ENCODE assay signal across 8 cellular contexts in the genomic region with DNA sequence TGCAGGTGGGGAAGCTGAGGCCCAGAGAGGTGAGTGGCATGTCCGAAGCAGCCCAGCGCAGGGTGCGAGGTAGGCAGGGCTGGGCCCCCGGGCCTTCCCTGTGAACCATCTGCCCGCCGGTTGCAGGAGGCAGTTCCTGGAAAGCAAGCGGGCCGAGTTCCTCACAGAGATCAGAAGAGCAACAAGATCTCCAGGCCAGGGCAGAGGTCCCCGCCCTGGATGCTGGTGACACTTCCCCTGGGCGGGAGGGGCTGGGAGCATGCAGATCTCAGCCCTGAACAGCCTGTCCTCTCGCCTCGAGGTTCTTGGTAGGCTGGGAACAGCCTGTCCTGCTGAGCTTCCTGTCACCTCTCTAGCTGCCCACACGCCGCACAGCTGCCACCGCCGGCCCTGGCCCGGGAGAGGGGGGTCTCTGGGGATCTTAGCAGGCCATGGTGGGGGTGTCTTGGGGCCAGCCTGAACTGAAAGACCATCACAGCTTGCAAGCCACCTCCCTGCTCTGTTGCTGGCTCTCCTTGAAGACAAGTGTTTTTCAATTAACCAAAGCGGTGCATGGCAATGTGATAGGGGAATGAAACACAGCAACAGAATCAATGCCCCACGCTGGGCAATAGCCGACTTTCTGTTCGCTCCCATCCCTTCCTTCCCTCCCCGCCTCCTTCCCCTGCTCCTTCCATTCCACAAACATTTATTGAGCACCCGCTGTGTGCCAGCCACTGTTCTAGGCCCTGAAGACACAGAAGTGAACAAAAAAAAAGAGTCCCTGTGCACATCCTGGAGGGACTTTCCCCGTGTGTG. TPM values are rescaled to one million over a fixed set of nuclear protein-coding genes. Genes with fewer than 3 reads are reported as not detected.
DNase-seq lines count a peak whose midpoint lies in the region; ATAC-seq, FAIRE-seq and TF ChIP-seq lines count a peak whose summit lies in the region.

No MANE protein-coding gene starts in this region.

- H3K4me1 ChIP-seq in kidney (ENCODE audit: control insufficient read depth in 1 of 2, insufficient read depth in 1 of 2, low read depth in 1 of 2, low read length in 2 of 2) = peaks cover 0 to 5% of the 10 kb centered on the region in 2 donors

- no peak for FAIRE-seq in kidney (lab: Jason Lieb, UNC)

- H3K36me3 Mint-ChIP-seq in activated T-helper 1 cell treated with anti-CD3 and anti-CD28 coated beads, Interleukin-12 subunit alpha, Interleukin-12 subunit beta, Interleukin-2, Interleukin-4 antibody, amounts not matched to agents 30 ng/mL and 10 ng/mL and 1 ng/mL, durations not matched to agents 14 hours and 24 hours and 36 hours (ENCODE audit: low read depth) = peaks cover 4% of the 10 kb centered on the region

- H3K4me1 Mint-ChIP-seq in activated T-helper 1 cell treated with anti-CD3 and anti-CD28 coated beads, Interleukin-12 subunit alpha, Interleukin-12 subunit beta, Interleukin-2, Interleukin-4 antibody, amounts not matched to agents 30 ng/mL and 10 ng/mL and 1 ng/mL, durations not matched to agents 14 hours and 24 hours and 36 hours (ENCODE audit: low read depth) = peaks cover 58% of the 10 kb centered on the region

- H3K27ac ChIP-seq in kidney (ENCODE audit: low read depth in 2 of 2, low read length in 2 of 2) = no peak overlapping the region

- TF ChIP-seq CTCF in kidney (IDR thresholded peaks at IDR 0.05; ENCODE audit: borderline replicate concordance, extremely low read depth, insufficient read depth) = no peak

- peak; percentile 41 for ATAC-seq in GM21423 (IDR thresholded peaks at IDR 0.05; ENCODE audit: unreplicated experiment)

- peaks cover under 1% of the 10 kb centered on the region for H3K9me3 Mint-ChIP-seq in activated T-helper 1 cell treated with anti-CD3 and anti-CD28 coated beads, Interleukin-12 subunit alpha, Interleukin-12 subunit beta, Interleukin-2, Interleukin-4 antibody, amounts not matched to agents 30 ng/mL and 10 ng/mL and 1 ng/mL, durations not matched to agents 14 hours and 24 hours and 36 hours

- H3K4me3 Mint-ChIP-seq in activated T-helper 1 cell treated with anti-CD3 and anti-CD28 coated beads, Interleukin-12 subunit alpha, Interleukin-12 subunit beta, Interleukin-2, Interleukin-4 antibody, amounts not matched to agents 30 ng/mL and 10 ng/mL and 1 ng/mL, durations not matched to agents 14 hours and 24 hours and 36 hours = peak overlapping the region; percentile 80

- no peaks in the 10 kb centered on the region for H3K27me3 Mint-ChIP-seq in activated T-helper 1 cell treated with anti-CD3 and anti-CD28 coated beads, Interleukin-12 subunit alpha, Interleukin-12 subunit beta, Interleukin-2, Interleukin-4 antibody, amounts not matched to agents 30 ng/mL and 10 ng/mL and 1 ng/mL, durations not matched to agents 14 hours and 24 hours and 36 hours (ENCODE audit: insufficient read depth)

- H3K27ac Mint-ChIP-seq in activated T-helper 1 cell treated with anti-CD3 and anti-CD28 coated beads, Interleukin-12 subunit alpha, Interleukin-12 subunit beta, Interleukin-2, Interleukin-4 antibody, amounts not matched to agents 30 ng/mL and 10 ng/mL and 1 ng/mL, durations not matched to agents 14 hours and 24 hours and 36 hours = peak overlapping the region; percentile 98

- no peak overlapping the region for H3K9ac ChIP-seq in kidney (ENCODE audit: low read length in 2 of 2)

- no peaks in the 10 kb centered on the region for H3K9me3 ChIP-seq in kidney (ENCODE audit: control insufficient read depth in 1 of 2, low read length in 2 of 2)

- DNase-seq in NOMO-1 treated with dmso at 0.1 percent for 144 hours (lab: John Stamatoyannopoulos, UW; ENCODE audit: unreplicated experiment) (peak; percentile 50), kidney (peak; percentile 95), NCI-H1436 (lab: John Stamatoyannopoulos, UW) (no peak), NCI-H748 (lab: John Stamatoyannopoulos, UW; ENCODE audit: unreplicated experiment) (no peak), NCI-H510A (lab: John Stamatoyannopoulos, UW) (no peak)
- DNase-seq in activated T-helper 1 cell treated with anti-CD3 and anti-CD28 coated beads, Interleukin-12 subunit alpha, Interleukin-12 subunit beta, Interleukin-2, Interleukin-4 antibody, amounts not matched to agents 30 ng/mL and 10 ng/mL and 1 ng/mL, durations not matched to agents 14 hours and 24 hours and 36 hours (ENCODE audit: low spot score) = peak; percentile 66
- DNase-seq in stimulated activated CD8-positive, alpha-beta memory T cell treated with anti-CD3 and anti-CD28 coated beads, Interleukin-2, amount 100 ng/mL, for 1 hour (ENCODE audit: low read depth in 2 of 2) = peak; percentile 11 to 26

- H3K36me3 ChIP-seq in kidney (ENCODE audit: control insufficient read depth in 1 of 2, insufficient read depth in 2 of 2, low read length in 2 of 2) = no peaks in the 10 kb centered on the region

- H3K4me3 ChIP-seq in kidney (ENCODE audit: low read length in 2 of 2) = no peak overlapping the region

- intact Hi-C loops in activated T-helper 1 cell treated with anti-CD3 and anti-CD28 coated beads, Interleukin-12 subunit alpha, Interleukin-12 subunit beta, Interleukin-2, Interleukin-4 antibody, amounts not matched to agents 30 ng/mL and 10 ng/mL and 1 ng/mL, durations not matched to agents 14 hours and 24 hours and 36 hours (cut with micrococcal nuclease) = loop anchor here (1.0 to 10.0 kb wide), 3 partner anchors 17 to 349 kb away; partner anchors contain the start of gene CIITA
- intact Hi-C loops in kidney (cut with DNase I) = no loop called here

RNA-seq across cellular contexts. Expression of gene SOCS1, which starts 31.7 kb away (rescaled TPM):
- 158 and 161 TPM in 2 replicates for total RNA-seq in activated T-helper 1 cell treated with anti-CD3 and anti-CD28 coated beads, Interleukin-12 subunit alpha, Interleukin-12 subunit beta, Interleukin-2, Interleukin-4 antibody, amounts not matched to agents 30 ng/mL and 10 ng/mL and 1 ng/mL, durations not matched to agents 14 hours and 24 hours and 36 hours
- total RNA-seq in kidney = 21.8 TPM
- polyA plus RNA-seq in kidney (ENCODE audit: insufficient read depth, low read depth, low replicate concordance) = 10.4 TPM

RNA-seq across cellular contexts. Expression of gene TNP2, which starts 44.8 kb away (rescaled TPM):
- not detected in 2 replicates for total RNA-seq in activated T-helper 1 cell treated with anti-CD3 and anti-CD28 coated beads, Interleukin-12 subunit alpha, Interleukin-12 subunit beta, Interleukin-2, Interleukin-4 antibody, amounts not matched to agents 30 ng/mL and 10 ng/mL and 1 ng/mL, durations not matched to agents 14 hours and 24 hours and 36 hours
- total RNA-seq in kidney = not detected
- polyA plus RNA-seq in kidney (ENCODE audit: insufficient read depth, low read depth, low replicate concordance) = not detected

RNA-seq across cellular contexts. Expression of gene PRM3, which starts 49.1 kb away (rescaled TPM):
- total RNA-seq in activated T-helper 1 cell treated with anti-CD3 and anti-CD28 coated beads, Interleukin-12 subunit alpha, Interleukin-12 subunit beta, Interleukin-2, Interleukin-4 antibody, amounts not matched to agents 30 ng/mL and 10 ng/mL and 1 ng/mL, durations not matched to agents 14 hours and 24 hours and 36 hours = not detected in 2 replicates
- not detected for total RNA-seq in kidney
- polyA plus RNA-seq in kidney (ENCODE audit: insufficient read depth, low read depth, low replicate concordance) = not detected

RNA-seq across cellular contexts. Expression of gene PRM2, which starts 52.0 kb away (rescaled TPM):
- not detected in 2 replicates for total RNA-seq in activated T-helper 1 cell treated with anti-CD3 and anti-CD28 coated beads, Interleukin-12 subunit alpha, Interleukin-12 subunit beta, Interleukin-2, Interleukin-4 antibody, amounts not matched to agents 30 ng/mL and 10 ng/mL and 1 ng/mL, durations not matched to agents 14 hours and 24 hours and 36 hours
- not detected for total RNA-seq in kidney
- polyA plus RNA-seq in kidney (ENCODE audit: insufficient read depth, low read depth, low replicate concordance) = not detected

RNA-seq across cellular contexts. Expression of gene PRM1, which starts 56.8 kb away (rescaled TPM):
- total RNA-seq in activated T-helper 1 cell treated with anti-CD3 and anti-CD28 coated beads, Interleukin-12 subunit alpha, Interleukin-12 subunit beta, Interleukin-2, Interleukin-4 antibody, amounts not matched to agents 30 ng/mL and 10 ng/mL and 1 ng/mL, durations not matched to agents 14 hours and 24 hours and 36 hours = not detected in 2 replicates
- not detected for total RNA-seq in kidney
- not detected for polyA plus RNA-seq in kidney (ENCODE audit: insufficient read depth, low read depth, low replicate concordance)

Comparison
In these comparisons a context has a peak if more than half of its experiments do, and no peak if none do; other contexts are left out.
1. DNase-seq: peak in NOMO-1 treated with dmso at 0.1 percent for 144 hours (single experiment), activated T-helper 1 cell treated with anti-CD3 and anti-CD28 coated beads, Interleukin-12 subunit alpha, Interleukin-12 subunit beta, Interleukin-2, Interleukin-4 antibody, amounts not matched to agents 30 ng/mL and 10 ng/mL and 1 ng/mL, durations not matched to agents 14 hours and 24 hours and 36 hours (single experiment), kidney (single experiment) and stimulated activated CD8-positive, alpha-beta memory T cell treated with anti-CD3 and anti-CD28 coated beads, Interleukin-2, amount 100 ng/mL, for 1 hour (2 of 2); none in NCI-H1436 (single experiment), NCI-H748 (single experiment) and NCI-H510A (single experiment).